ENCODE assay signal across 11 cellular contexts in genomic region chr6:120137492-120137891, GRCh38.
"Had no signal": no experiment of that assay in that cellular context is flagged by ENCODE, and none has a peak within 500 bp of the region (broad histone marks: within the 10 kb centered on the region; RNA-seq: fewer than 3 reads in every experiment).

No MANE protein-coding gene starts in this region.

- ATAC-seq: GM23338, HCT116 had no signal

- H3K9me3 ChIP-seq: HAP-1 had no signal

- H3K9me3 Mint-ChIP-seq: GM23338, H9 had no signal

- H3K27ac Mint-ChIP-seq: GM23338, H9, HFFc6 had no signal

- H2AFZ ChIP-seq: GM23248, GM23338 had no signal

- H3K27ac ChIP-seq: GM23248 had no signal

- DNase-seq: GM23248, GOT3, H7, H9, HCEC 1CT, HFFc6 had no signal

- FAIRE-seq: H1, H54 had no signal

- H3K4me1 ChIP-seq: HAP-1 had no signal

- H3K36me3 ChIP-seq: HAP-1 had no signal

- H3K4me2 ChIP-seq: GM23338 had no signal

- H3K4me3 Mint-ChIP-seq: GM23338, H9, HFFc6 had no signal

- H3K4me3 ChIP-seq: GM23248, GM23338, HAP-1 had no signal

- H3K9ac ChIP-seq: GM23248 had no signal
